16 cellular contexts compared by ENCODE assay signal in genomic region chr3:106765342-106765741, GRCh38.
DNase-seq lines count a peak whose midpoint lies in the region; ATAC-seq, FAIRE-seq and TF ChIP-seq lines count a peak whose summit lies in the region.
"Had no signal": no experiment of that assay in that cellular context is flagged by ENCODE, and none has a peak within 500 bp of the region (broad histone marks: within the 10 kb centered on the region; RNA-seq: fewer than 3 reads in every experiment).

No MANE protein-coding gene starts in this region.

- no peak overlapping the region for H3K27ac Mint-ChIP-seq in WTC11
- H3K27ac Mint-ChIP-seq: CD8-positive, alpha-beta memory T cell; IgD-negative memory B cell; immature natural killer cell; naive thymus-derived CD4-positive, alpha-beta T cell had no signal

- no peak for ATAC-seq in WTC11
- ATAC-seq: naive thymus-derived CD4-positive, alpha-beta T cell had no signal

- no peaks in the 10 kb centered on the region; the same call in 1 of the 2 replicates for H3K27me3 Mint-ChIP-seq in WTC11 (ENCODE audit: low read depth)
- H3K27me3 Mint-ChIP-seq: naive thymus-derived CD4-positive, alpha-beta T cell had no signal

- no peaks in the 10 kb centered on the region for H3K27me3 ChIP-seq in endothelial cell of umbilical vein (ENCODE audit: control insufficient read depth in 2 of 2, insufficient read depth in 2 of 2, low read length in 2 of 2)
- H3K27me3 ChIP-seq: adrenal gland, vagina had no signal

- peaks cover 2% of the 10 kb centered on the region for H3K4me1 ChIP-seq in endothelial cell of umbilical vein (ENCODE audit: control insufficient read depth, extremely low read depth, insufficient read depth, low read length)
- H3K4me1 ChIP-seq: adrenal gland, vagina had no signal

- no peak for TF ChIP-seq POLR2A in endothelial cell of umbilical vein (IDR thresholded peaks at IDR 0.05; ENCODE audit: low read depth, low read length)

- CTCF ChIA-PET in endothelial cell of umbilical vein (lab: Charles Lee), result interaction anchor here (1.2 kb wide), 1 partner anchor 58 kb away, joined by 3 read pairs; no protein-coding TSS in a partner anchor
- CTCF ChIA-PET in WTC11 (lab: Charles Lee), result no interaction called here

- no peaks in the 10 kb centered on the region for H3K36me3 ChIP-seq in endothelial cell of umbilical vein (ENCODE audit: control insufficient read depth in 2 of 2, extremely low read depth in 1 of 2, insufficient read depth in 2 of 2, low read length in 2 of 2)
- H3K36me3 ChIP-seq: adrenal gland, vagina had no signal

- no peak overlapping the region for H3K9ac ChIP-seq in endothelial cell of umbilical vein (replicated peaks; ENCODE audit: extremely low read depth, insufficient read depth, low read length)

- BruUV-seq in endothelial cell of umbilical vein (replicated peaks; lab: Mats Ljungman, UMichigan), result no TSS peak

- H3K9me1 ChIP-seq in endothelial cell of umbilical vein (replicated peaks; ENCODE audit: control insufficient read depth, extremely low read depth, insufficient read depth, low read length), result no peaks in the 10 kb centered on the region

- H3K4me3 ChIP-seq in endothelial cell of umbilical vein (replicated peaks in 1 of 3; ENCODE audit: insufficient read depth in 1 of 3, low read depth in 1 of 3, low read length in 3 of 3), result no peak overlapping the region
- H3K4me3 ChIP-seq: adrenal gland, vagina had no signal

- intact Hi-C loops in endothelial cell of umbilical vein (cut with micrococcal nuclease), result loop anchor here (1.0 kb wide), 2 partner anchors 20 to 37 kb away; no protein-coding TSS in a partner anchor

- H3K79me2 ChIP-seq in endothelial cell of umbilical vein (ENCODE audit: control insufficient read depth, insufficient read depth, low read length), result no peaks in the 10 kb centered on the region

- H3K9me3 ChIP-seq in endothelial cell of umbilical vein (replicated peaks; ENCODE audit: control insufficient read depth, insufficient read depth, low read length), result no peaks in the 10 kb centered on the region
- H3K9me3 ChIP-seq: adrenal gland, vagina had no signal

- DNase-seq in Daoy (ENCODE audit: low read depth) (peak; percentile 98), NCI-H226 (peak; percentile 97), endothelial cell of umbilical vein (ENCODE audit: low read depth, low spot score) (peak; percentile 10), nucleus accumbens (lab: John Stamatoyannopoulos, UW) (peak in 32 of 56 donors; percentile 2 to 78 (median 30)), AML-193 (lab: John Stamatoyannopoulos, UW) (no peak), WTC11 (ENCODE audit: low spot score) (no peak), iPS-NIHi11 (ENCODE audit: low spot score) (no peak), KG1 (lab: John Stamatoyannopoulos, UW) (no peak)
- DNase-seq: adrenal gland; CD8-positive, alpha-beta memory T cell; effector memory CD4-positive, alpha-beta T cell; immature natural killer cell; naive thymus-derived CD4-positive, alpha-beta T cell; RPMI8226 had no signal

- POLR2A ChIA-PET in endothelial cell of umbilical vein (lab: Charles Lee), result no interaction called here
- POLR2A ChIA-PET in WTC11 (lab: Charles Lee), result no interaction called here

- TF ChIP-seq CTCF in endothelial cell of umbilical vein (IDR thresholded peaks at IDR 0.05; ENCODE audit: extremely low read depth in 1 of 2, insufficient read depth in 1 of 2, low read depth in 1 of 2, low read length in 2 of 2), result no peak
- TF ChIP-seq CTCF in WTC11 (IDR thresholded peaks at IDR 0.05), result no peak

- H4K20me1 ChIP-seq in endothelial cell of umbilical vein (replicated peaks; ENCODE audit: control insufficient read depth, extremely low read depth, insufficient read depth, low read length), result no peaks in the 10 kb centered on the region

- peaks cover 24% of the 10 kb centered on the region for H3K9me3 Mint-ChIP-seq in WTC11
- H3K9me3 Mint-ChIP-seq: CD8-positive, alpha-beta memory T cell; IgD-negative memory B cell; naive thymus-derived CD4-positive, alpha-beta T cell had no signal

- no peak overlapping the region for H3K4me2 ChIP-seq in endothelial cell of umbilical vein (ENCODE audit: insufficient read depth, low read length)

- peaks cover 12% of the 10 kb centered on the region for H3K36me3 Mint-ChIP-seq in WTC11
- H3K36me3 Mint-ChIP-seq: CD8-positive, alpha-beta memory T cell; IgD-negative memory B cell; immature natural killer cell; naive thymus-derived CD4-positive, alpha-beta T cell had no signal

- H3K27ac ChIP-seq in endothelial cell of umbilical vein (ENCODE audit: insufficient read depth, low read depth, low read length), result no peak overlapping the region
- H3K27ac ChIP-seq: adrenal gland, vagina had no signal

- peak overlapping the region; percentile 42 for H2AFZ ChIP-seq in endothelial cell of umbilical vein (ENCODE audit: low read depth, low read length)

- FAIRE-seq in endothelial cell of umbilical vein (lab: Jason Lieb, UNC), result no peak

- 0 out of 2 replicates have a peak, but pooled peaks cover 3% of the 10 kb centered on the region for H3K4me1 Mint-ChIP-seq in WTC11
- H3K4me1 Mint-ChIP-seq: CD8-positive, alpha-beta memory T cell; IgD-negative memory B cell; immature natural killer cell; naive thymus-derived CD4-positive, alpha-beta T cell had no signal

- dilution Hi-C loops in endothelial cell of umbilical vein (cut with MboI; ENCODE audit: extremely low pct_ligation_motif_present, low sequenced_read_pairs), result no loop called here

- H3K4me3 Mint-ChIP-seq in WTC11, result no peak overlapping the region
- H3K4me3 Mint-ChIP-seq: CD8-positive, alpha-beta memory T cell; IgD-negative memory B cell; immature natural killer cell; naive thymus-derived CD4-positive, alpha-beta T cell had no signal

TF ChIP-seq in endothelial cell of umbilical vein, 7 proteins besides CTCF, POLR2A, EP300 and RAD21:
- TF ChIP-seq FOS (IDR thresholded peaks at IDR 0.05; ENCODE audit: borderline replicate concordance, insufficient read depth, low read length) (no peak), POLR2AphosphoS5 (IDR thresholded peaks at IDR 0.05; ENCODE audit: insufficient read depth, low read depth, low read length) (no peak), EZH2 (IDR thresholded peaks at IDR 0.05; ENCODE audit: borderline replicate concordance, low read depth, low read length, severe bottlenecking) (no peak), MYC (IDR thresholded peaks at IDR 0.05; ENCODE audit: low read depth, low read length) (no peak), GATA2 (IDR thresholded peaks at IDR 0.05; ENCODE audit: insufficient read depth, insufficient read length, low read depth, low read length) (no peak), JUN (IDR thresholded peaks at IDR 0.05; ENCODE audit: borderline replicate concordance, insufficient read depth, insufficient read length, low read depth) (no peak), MAX (IDR thresholded peaks at IDR 0.05; ENCODE audit: insufficient read depth, insufficient read length) (no peak)

TF ChIP-seq in WTC11, 78 proteins besides CTCF, POLR2A, EP300 and RAD21:
- TF ChIP-seq ZNF423 (CRISPR knock-in tag; IDR thresholded peaks at IDR 0.05) (no peak), USF1 (CRISPR knock-in tag; IDR thresholded peaks at IDR 0.05) (no peak), USF2 (CRISPR knock-in tag; IDR thresholded peaks at IDR 0.05) (no peak), ZBTB21 (CRISPR knock-in tag; IDR thresholded peaks at IDR 0.05; ENCODE audit: borderline replicate concordance) (no peak), IRF1 (CRISPR knock-in tag; IDR thresholded peaks at IDR 0.05) (no peak), STAT6 (CRISPR knock-in tag; conservative IDR thresholded peaks at IDR 0.05; ENCODE audit: low read depth) (no peak), EMX1 (CRISPR knock-in tag; IDR thresholded peaks at IDR 0.05) (no peak)
TF ChIP-seq in WTC11: peak in this region for 0.

Comparison
In these comparisons a context has a peak if more than half of its experiments do, and no peak if none do; other contexts are left out.
1. DNase-seq: peak in Daoy (single experiment), NCI-H226 (single experiment), endothelial cell of umbilical vein (single experiment) and nucleus accumbens (32 of 56); none in AML-193 (0 of 2), WTC11 (single experiment), iPS-NIHi11 (single experiment) and KG1 (single experiment).